Comparison of ENCODE assay signal across 20 cellular contexts in genomic region chrX:38660395-38661179, GRCh38.
"Had no signal": no experiment of that assay in that cellular context is flagged by ENCODE, and none has a peak within 500 bp of the region (broad histone marks: within the 10 kb centered on the region; RNA-seq: fewer than 3 reads in every experiment).

No MANE protein-coding gene starts in this region.

- H3K27me3 ChIP-seq: body of pancreas, cardiac muscle cell, gastroesophageal sphincter, right atrium auricular region, transverse colon had no signal

- H3K27ac ChIP-seq: body of pancreas, cardiac muscle cell, gastroesophageal sphincter, lower lobe of right lung, right atrium auricular region, transverse colon had no signal

- ATAC-seq: activated naive CD8-positive, alpha-beta T cell treated with anti-CD3 and anti-CD28 coated beads, Interleukin-2, amount 50 U/mL, for 24 hours; body of pancreas; gastroesophageal sphincter; left cardiac atrium; lower lobe of right lung had no signal

- H3K4me3 ChIP-seq: body of pancreas, cardiac muscle cell, gastroesophageal sphincter, lower lobe of right lung, right atrium auricular region, transverse colon had no signal

- H3K9me3 ChIP-seq: body of pancreas, gastroesophageal sphincter, lower lobe of right lung, right atrium auricular region, transverse colon had no signal

- DNase-seq: activated B cell treated with CpG ODN at 0.5 μM for 24 hours; activated CD4-positive, alpha-beta memory T cell treated with anti-CD3 and anti-CD28 coated beads for 36 hours; activated CD4-positive, alpha-beta T cell treated with anti-CD3 and anti-CD28 coated beads for 36 hours; activated effector memory CD4-positive, alpha-beta T cell treated with Interleukin-2 at 50 U/mL for 16 hours; activated naive CD4-positive, alpha-beta T cell treated with anti-CD3 and anti-CD28 coated beads for 36 hours; activated naive CD8-positive, alpha-beta T cell treated with anti-CD3 and anti-CD28 coated beads, Interleukin-2, amount 50 U/mL, for 24 hours; cortex of kidney; endodermal cell; head of caudate nucleus; islet precursor cell; left cardiac atrium; lower lobe of right lung; naive B cell; stimulated activated CD4-positive, alpha-beta T cell treated with anti-CD3 and anti-CD28 coated beads, Interleukin-2, amount 100 ng/mL, for 24 hours; transverse colon had no signal

- FAIRE-seq: urothelium cell line had no signal

- H3K4me1 ChIP-seq: gastroesophageal sphincter, lower lobe of right lung, right atrium auricular region, transverse colon had no signal

- H3K36me3 ChIP-seq: cardiac muscle cell, gastroesophageal sphincter, lower lobe of right lung, right atrium auricular region, transverse colon had no signal
